ENCODE assay signal across 2 cellular contexts in the genomic region with DNA sequence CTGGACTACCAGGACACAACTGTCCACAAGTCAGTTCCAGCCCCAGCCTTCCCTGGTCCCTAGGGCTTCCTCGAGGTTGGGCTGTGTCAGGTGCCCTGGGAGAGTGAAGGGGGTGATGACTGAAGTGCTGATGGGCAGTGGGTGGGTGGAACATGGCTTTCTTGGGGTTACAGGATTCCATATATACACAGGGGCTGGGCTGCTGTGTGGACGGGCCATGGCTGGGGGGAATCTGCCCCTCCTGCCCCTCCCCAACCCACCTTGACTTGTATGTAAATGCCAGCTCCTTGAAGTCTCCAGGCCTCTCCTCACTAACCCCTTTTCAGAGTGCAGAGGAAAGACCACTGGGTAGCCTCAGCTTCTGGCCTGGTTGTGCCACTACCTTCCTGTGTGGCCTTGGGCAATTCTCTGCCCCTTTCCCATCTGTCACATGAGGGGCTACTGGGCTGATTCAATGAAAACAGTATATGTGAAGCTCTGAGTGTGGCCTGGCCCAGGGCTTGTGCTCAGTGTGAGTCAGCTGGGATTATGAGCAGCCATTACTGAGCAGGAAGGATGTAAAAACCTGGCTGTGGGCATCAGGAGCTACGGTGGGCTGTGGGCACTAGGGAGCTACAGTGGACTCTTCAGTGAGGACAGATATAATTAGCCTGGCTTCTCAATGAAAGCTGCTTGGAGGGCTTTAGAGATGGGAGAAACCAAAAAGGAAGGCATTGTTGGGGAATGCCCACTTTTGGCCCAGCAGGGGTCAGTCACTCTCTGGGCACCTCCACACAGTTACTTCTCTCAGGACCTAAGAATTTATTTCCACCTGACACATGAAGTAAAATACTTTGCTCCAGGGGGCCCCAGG.
A peak's percentile ranks its signal among the peaks of the same experiment; 100 is the strongest.
TF ChIP-seq lines count a peak whose summit lies in the region.

No MANE protein-coding gene starts in this region.

TF ChIP-seq in HEK293, 187 proteins besides CTCF, POLR2A, EP300 and RAD21:
- TF ChIP-seq, protein P1, sequence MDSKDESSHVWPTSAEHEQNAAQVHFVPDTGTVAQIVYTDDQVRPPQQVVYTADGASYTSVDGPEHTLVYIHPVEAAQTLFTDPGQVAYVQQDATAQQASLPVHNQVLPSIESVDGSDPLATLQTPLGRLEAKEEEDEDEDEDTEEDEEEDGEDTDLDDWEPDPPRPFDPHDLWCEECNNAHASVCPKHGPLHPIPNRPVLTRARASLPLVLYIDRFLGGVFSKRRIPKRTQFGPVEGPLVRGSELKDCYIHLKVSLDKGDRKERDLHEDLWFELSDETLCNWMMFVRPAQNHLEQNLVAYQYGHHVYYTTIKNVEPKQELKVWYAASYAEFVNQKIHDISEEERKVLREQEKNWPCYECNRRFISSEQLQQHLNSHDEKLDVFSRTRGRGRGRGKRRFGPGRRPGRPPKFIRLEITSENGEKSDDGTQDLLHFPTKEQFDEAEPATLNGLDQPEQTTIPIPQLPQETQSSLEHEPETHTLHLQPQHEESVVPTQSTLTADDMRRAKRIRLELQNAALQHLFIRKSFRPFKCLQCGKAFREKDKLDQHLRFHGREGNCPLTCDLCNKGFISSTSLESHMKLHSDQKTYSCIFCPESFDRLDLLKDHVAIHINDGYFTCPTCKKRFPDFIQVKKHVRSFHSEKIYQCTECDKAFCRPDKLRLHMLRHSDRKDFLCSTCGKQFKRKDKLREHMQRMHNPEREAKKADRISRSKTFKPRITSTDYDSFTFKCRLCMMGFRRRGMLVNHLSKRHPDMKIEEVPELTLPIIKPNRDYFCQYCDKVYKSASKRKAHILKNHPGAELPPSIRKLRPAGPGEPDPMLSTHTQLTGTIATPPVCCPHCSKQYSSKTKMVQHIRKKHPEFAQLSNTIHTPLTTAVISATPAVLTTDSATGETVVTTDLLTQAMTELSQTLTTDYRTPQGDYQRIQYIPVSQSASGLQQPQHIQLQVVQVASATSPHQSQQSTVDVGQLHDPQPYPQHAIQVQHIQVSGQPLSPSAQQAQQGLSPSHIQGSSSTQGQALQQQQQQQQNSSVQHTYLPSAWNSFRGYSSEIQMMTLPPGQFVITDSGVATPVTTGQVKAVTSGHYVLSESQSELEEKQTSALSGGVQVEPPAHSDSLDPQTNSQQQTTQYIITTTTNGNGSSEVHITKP (tag by site-specific recombination; IDR thresholded peaks at IDR 0.05) = peak; percentile 67
- peak; percentile 37; the same call in 1 of the 2 replicates for TF ChIP-seq ZNF16 (tag by site-specific recombination; IDR thresholded peaks at IDR 0.05; ENCODE audit: low read depth)
- no peak for TF ChIP-seq ZEB2 (tag by site-specific recombination; IDR thresholded peaks at IDR 0.05)
TF ChIP-seq in HEK293: peak in this region for 2.

TF ChIP-seq in GM12878, 131 proteins besides CTCF, POLR2A, EP300 and RAD21:
- TF ChIP-seq MYB (IDR thresholded peaks at IDR 0.05; ENCODE audit: borderline replicate concordance, low read depth, low read length) (no peak), BACH1 (IDR thresholded peaks at IDR 0.05; ENCODE audit: borderline replicate concordance) (no peak), TAF1 (IDR thresholded peaks at IDR 0.05; ENCODE audit: borderline replicate concordance, low read depth, low read length) (no peak), CEBPB (IDR thresholded peaks at IDR 0.05; ENCODE audit: borderline replicate concordance in 1 of 2, low read depth in 2 of 2, low read length in 2 of 2) (no peak), YY1 (IDR thresholded peaks at IDR 0.05; ENCODE audit: low read depth, low read length) (no peak), BRCA1 (IDR thresholded peaks at IDR 0.05; ENCODE audit: low read depth, low read length) (no peak), EGR1 (IDR thresholded peaks at IDR 0.05; ENCODE audit: borderline replicate concordance in 1 of 2, low read depth in 2 of 2, low read length in 2 of 2) (no peak), SP1 (IDR thresholded peaks at IDR 0.05; ENCODE audit: low read depth, low read length) (no peak), NR2C1 (IDR thresholded peaks at IDR 0.05) (no peak), MXI1 (IDR thresholded peaks at IDR 0.05; ENCODE audit: low read depth, low read length) (no peak)
- TF ChIP-seq, protein P2, sequence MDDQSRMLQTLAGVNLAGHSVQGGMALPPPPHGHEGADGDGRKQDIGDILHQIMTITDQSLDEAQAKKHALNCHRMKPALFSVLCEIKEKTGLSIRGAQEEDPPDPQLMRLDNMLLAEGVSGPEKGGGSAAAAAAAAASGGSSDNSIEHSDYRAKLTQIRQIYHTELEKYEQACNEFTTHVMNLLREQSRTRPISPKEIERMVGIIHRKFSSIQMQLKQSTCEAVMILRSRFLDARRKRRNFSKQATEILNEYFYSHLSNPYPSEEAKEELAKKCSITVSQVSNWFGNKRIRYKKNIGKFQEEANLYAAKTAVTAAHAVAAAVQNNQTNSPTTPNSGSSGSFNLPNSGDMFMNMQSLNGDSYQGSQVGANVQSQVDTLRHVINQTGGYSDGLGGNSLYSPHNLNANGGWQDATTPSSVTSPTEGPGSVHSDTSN (IDR thresholded peaks at IDR 0.05; ENCODE audit: insufficient replicate concordance, low read depth, low read length) = no peak
- TF ChIP-seq, protein P3, sequence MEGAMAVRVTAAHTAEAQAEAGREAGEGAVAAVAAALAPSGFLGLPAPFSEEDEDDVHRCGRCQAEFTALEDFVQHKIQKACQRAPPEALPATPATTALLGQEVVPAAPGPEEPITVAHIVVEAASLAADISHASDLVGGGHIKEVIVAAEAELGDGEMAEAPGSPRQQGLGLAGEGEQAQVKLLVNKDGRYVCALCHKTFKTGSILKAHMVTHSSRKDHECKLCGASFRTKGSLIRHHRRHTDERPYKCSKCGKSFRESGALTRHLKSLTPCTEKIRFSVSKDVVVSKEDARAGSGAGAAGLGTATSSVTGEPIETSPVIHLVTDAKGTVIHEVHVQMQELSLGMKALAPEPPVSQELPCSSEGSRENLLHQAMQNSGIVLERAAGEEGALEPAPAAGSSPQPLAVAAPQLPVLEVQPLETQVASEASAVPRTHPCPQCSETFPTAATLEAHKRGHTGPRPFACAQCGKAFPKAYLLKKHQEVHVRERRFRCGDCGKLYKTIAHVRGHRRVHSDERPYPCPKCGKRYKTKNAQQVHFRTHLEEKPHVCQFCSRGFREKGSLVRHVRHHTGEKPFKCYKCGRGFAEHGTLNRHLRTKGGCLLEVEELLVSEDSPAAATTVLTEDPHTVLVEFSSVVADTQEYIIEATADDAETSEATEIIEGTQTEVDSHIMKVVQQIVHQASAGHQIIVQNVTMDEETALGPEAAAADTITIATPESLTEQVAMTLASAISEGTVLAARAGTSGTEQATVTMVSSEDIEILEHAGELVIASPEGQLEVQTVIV (IDR thresholded peaks at IDR 0.05; ENCODE audit: borderline replicate concordance, partially characterized antibody) = no peak
- TF ChIP-seq, protein P4, sequence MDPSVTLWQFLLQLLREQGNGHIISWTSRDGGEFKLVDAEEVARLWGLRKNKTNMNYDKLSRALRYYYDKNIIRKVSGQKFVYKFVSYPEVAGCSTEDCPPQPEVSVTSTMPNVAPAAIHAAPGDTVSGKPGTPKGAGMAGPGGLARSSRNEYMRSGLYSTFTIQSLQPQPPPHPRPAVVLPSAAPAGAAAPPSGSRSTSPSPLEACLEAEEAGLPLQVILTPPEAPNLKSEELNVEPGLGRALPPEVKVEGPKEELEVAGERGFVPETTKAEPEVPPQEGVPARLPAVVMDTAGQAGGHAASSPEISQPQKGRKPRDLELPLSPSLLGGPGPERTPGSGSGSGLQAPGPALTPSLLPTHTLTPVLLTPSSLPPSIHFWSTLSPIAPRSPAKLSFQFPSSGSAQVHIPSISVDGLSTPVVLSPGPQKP (IDR thresholded peaks at IDR 0.05; ENCODE audit: low read depth, low read length) = no peak
- TF ChIP-seq, protein P5, sequence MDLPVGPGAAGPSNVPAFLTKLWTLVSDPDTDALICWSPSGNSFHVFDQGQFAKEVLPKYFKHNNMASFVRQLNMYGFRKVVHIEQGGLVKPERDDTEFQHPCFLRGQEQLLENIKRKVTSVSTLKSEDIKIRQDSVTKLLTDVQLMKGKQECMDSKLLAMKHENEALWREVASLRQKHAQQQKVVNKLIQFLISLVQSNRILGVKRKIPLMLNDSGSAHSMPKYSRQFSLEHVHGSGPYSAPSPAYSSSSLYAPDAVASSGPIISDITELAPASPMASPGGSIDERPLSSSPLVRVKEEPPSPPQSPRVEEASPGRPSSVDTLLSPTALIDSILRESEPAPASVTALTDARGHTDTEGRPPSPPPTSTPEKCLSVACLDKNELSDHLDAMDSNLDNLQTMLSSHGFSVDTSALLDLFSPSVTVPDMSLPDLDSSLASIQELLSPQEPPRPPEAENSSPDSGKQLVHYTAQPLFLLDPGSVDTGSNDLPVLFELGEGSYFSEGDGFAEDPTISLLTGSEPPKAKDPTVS (IDR thresholded peaks at IDR 0.05; ENCODE audit: low read depth, low read length) = no peak
- TF ChIP-seq, protein P6, sequence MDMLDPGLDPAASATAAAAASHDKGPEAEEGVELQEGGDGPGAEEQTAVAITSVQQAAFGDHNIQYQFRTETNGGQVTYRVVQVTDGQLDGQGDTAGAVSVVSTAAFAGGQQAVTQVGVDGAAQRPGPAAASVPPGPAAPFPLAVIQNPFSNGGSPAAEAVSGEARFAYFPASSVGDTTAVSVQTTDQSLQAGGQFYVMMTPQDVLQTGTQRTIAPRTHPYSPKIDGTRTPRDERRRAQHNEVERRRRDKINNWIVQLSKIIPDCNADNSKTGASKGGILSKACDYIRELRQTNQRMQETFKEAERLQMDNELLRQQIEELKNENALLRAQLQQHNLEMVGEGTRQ (IDR thresholded peaks at IDR 0.05; ENCODE audit: borderline replicate concordance, low read depth, low read length) = no peak
- TF ChIP-seq, protein P7, sequence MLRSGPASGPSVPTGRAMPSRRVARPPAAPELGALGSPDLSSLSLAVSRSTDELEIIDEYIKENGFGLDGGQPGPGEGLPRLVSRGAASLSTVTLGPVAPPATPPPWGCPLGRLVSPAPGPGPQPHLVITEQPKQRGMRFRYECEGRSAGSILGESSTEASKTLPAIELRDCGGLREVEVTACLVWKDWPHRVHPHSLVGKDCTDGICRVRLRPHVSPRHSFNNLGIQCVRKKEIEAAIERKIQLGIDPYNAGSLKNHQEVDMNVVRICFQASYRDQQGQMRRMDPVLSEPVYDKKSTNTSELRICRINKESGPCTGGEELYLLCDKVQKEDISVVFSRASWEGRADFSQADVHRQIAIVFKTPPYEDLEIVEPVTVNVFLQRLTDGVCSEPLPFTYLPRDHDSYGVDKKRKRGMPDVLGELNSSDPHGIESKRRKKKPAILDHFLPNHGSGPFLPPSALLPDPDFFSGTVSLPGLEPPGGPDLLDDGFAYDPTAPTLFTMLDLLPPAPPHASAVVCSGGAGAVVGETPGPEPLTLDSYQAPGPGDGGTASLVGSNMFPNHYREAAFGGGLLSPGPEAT (IDR thresholded peaks at IDR 0.05; ENCODE audit: low read depth) = no peak
- TF ChIP-seq, protein P8, sequence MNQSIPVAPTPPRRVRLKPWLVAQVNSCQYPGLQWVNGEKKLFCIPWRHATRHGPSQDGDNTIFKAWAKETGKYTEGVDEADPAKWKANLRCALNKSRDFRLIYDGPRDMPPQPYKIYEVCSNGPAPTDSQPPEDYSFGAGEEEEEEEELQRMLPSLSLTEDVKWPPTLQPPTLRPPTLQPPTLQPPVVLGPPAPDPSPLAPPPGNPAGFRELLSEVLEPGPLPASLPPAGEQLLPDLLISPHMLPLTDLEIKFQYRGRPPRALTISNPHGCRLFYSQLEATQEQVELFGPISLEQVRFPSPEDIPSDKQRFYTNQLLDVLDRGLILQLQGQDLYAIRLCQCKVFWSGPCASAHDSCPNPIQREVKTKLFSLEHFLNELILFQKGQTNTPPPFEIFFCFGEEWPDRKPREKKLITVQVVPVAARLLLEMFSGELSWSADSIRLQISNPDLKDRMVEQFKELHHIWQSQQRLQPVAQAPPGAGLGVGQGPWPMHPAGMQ (IDR thresholded peaks at IDR 0.05; ENCODE audit: borderline replicate concordance) = no peak
